ENCODE assay signal across 34 cellular contexts in the genomic region with DNA sequence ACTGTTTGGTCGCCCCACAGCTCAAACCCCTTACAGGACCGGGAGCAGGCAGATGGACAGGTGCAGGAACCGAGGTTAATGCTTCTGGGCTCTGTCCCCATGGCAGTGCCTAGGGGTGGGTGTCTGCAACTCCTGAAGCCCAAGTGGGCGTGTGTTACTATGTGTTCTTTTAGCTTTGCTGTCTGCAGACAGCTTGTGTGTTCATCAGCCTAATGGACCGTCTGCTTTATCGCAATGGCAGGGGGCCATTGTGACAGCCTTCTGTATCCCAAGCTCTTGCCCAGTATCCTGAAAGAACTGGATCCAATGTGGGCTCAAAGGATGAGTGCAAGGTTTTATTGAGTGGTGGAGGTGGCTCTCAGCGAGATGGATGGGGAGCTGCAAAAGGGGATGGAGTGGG.
"Had no signal": no experiment of that assay in that cellular context is flagged by ENCODE, and none has a peak within 500 bp of the region (broad histone marks: within the 10 kb centered on the region; RNA-seq: fewer than 3 reads in every experiment).

No MANE protein-coding gene starts in this region.

- H3K4me3 Mint-ChIP-seq: activated B cell treated with CpG ODN at 0.5 μM for 24 hours; activated CD4-positive, alpha-beta memory T cell treated with anti-CD3 and anti-CD28 coated beads, Interleukin-2, amount 10 ng/mL, durations not matched to agents 7 days and 5 days; activated CD4-positive, alpha-beta T cell treated with anti-CD3 and anti-CD28 coated beads, Interleukin-2, amount 10 ng/mL, durations not matched to agents 24 days and 14 days; activated CD8-positive, alpha-beta memory T cell treated with anti-CD3 and anti-CD28 coated beads, Interleukin-2, amount 10 ng/mL, durations not matched to agents 7 days and 5 days; activated CD8-positive, alpha-beta T cell treated with anti-CD3 and anti-CD28 coated beads, Interleukin-2, amount 10 ng/mL, durations not matched to agents 7 days and 5 days; activated naive CD4-positive, alpha-beta T cell treated with anti-CD3 and anti-CD28 coated beads, Interleukin-2, amount 10 ng/mL, durations not matched to agents 7 days and 5 days; activated naive CD4-positive, alpha-beta T cell treated with anti-CD3 and anti-CD28 coated beads, Interleukin-2, amount 50 U/mL, for 24 hours; activated naive CD8-positive, alpha-beta T cell; activated naive CD8-positive, alpha-beta T cell treated with anti-CD3 and anti-CD28 coated beads, Interleukin-2, amount 10 ng/mL, durations not matched to agents 7 days and 5 days; activated naive CD8-positive, alpha-beta T cell treated with anti-CD3 and anti-CD28 coated beads, Interleukin-2, amount 50 U/mL, for 24 hours; activated T-cell treated with anti-CD3 and anti-CD28 coated beads, Interleukin-2, amount 50 U/mL, for 24 hours; brain; T-helper 1 cell treated with Interleukin-12 subunit alpha and Interleukin-12 subunit beta and Interleukin-4 antibody, amounts not matched to agents 30 μg/mL and 1 μg/mL, for 36 hours; T-helper 2 cell treated with Interferon-gamma antibody and Interleukin-4, amounts not matched to agents 5 μg/mL and 100 μg/mL, for 36 hours had no signal

- H3K36me3 Mint-ChIP-seq: activated CD8-positive, alpha-beta memory T cell treated with anti-CD3 and anti-CD28 coated beads, Interleukin-2, amount 10 ng/mL, durations not matched to agents 7 days and 5 days; activated naive CD4-positive, alpha-beta T cell treated with anti-CD3 and anti-CD28 coated beads, Interleukin-2, amount 10 ng/mL, durations not matched to agents 7 days and 5 days; activated naive CD4-positive, alpha-beta T cell treated with anti-CD3 and anti-CD28 coated beads, Interleukin-2, amount 50 U/mL, for 24 hours; activated naive CD8-positive, alpha-beta T cell; activated naive CD8-positive, alpha-beta T cell treated with anti-CD3 and anti-CD28 coated beads, Interleukin-2, amount 10 ng/mL, durations not matched to agents 7 days and 5 days; brain had no signal

- H3K27me3 Mint-ChIP-seq: activated B cell treated with CpG ODN at 0.5 μM for 24 hours; activated CD4-positive, alpha-beta memory T cell treated with anti-CD3 and anti-CD28 coated beads, Interleukin-2, amount 10 ng/mL, durations not matched to agents 7 days and 5 days; activated CD4-positive, alpha-beta T cell treated with anti-CD3 and anti-CD28 coated beads, Interleukin-2, amount 10 ng/mL, durations not matched to agents 24 days and 14 days; activated CD8-positive, alpha-beta memory T cell treated with anti-CD3 and anti-CD28 coated beads, Interleukin-2, amount 10 ng/mL, durations not matched to agents 7 days and 5 days; activated naive CD4-positive, alpha-beta T cell treated with anti-CD3 and anti-CD28 coated beads, Interleukin-2, amount 10 ng/mL, durations not matched to agents 7 days and 5 days; activated naive CD4-positive, alpha-beta T cell treated with anti-CD3 and anti-CD28 coated beads, Interleukin-2, amount 50 U/mL, for 24 hours; activated naive CD8-positive, alpha-beta T cell; activated naive CD8-positive, alpha-beta T cell treated with anti-CD3 and anti-CD28 coated beads, Interleukin-2, amount 10 ng/mL, durations not matched to agents 7 days and 5 days; activated naive CD8-positive, alpha-beta T cell treated with anti-CD3 and anti-CD28 coated beads, Interleukin-2, amount 50 U/mL, for 24 hours; activated T-cell treated with anti-CD3 and anti-CD28 coated beads, Interleukin-2, amount 50 U/mL, for 24 hours; brain had no signal

- H3K4me1 Mint-ChIP-seq: activated B cell treated with CpG ODN at 0.5 μM for 24 hours; activated CD4-positive, alpha-beta memory T cell treated with anti-CD3 and anti-CD28 coated beads, Interleukin-2, amount 10 ng/mL, durations not matched to agents 7 days and 5 days; activated CD4-positive, alpha-beta T cell treated with anti-CD3 and anti-CD28 coated beads, Interleukin-2, amount 10 ng/mL, durations not matched to agents 24 days and 14 days; activated CD8-positive, alpha-beta memory T cell treated with anti-CD3 and anti-CD28 coated beads, Interleukin-2, amount 10 ng/mL, durations not matched to agents 7 days and 5 days; activated naive CD4-positive, alpha-beta T cell treated with anti-CD3 and anti-CD28 coated beads, Interleukin-2, amount 10 ng/mL, durations not matched to agents 7 days and 5 days; activated naive CD4-positive, alpha-beta T cell treated with anti-CD3 and anti-CD28 coated beads, Interleukin-2, amount 50 U/mL, for 24 hours; activated naive CD8-positive, alpha-beta T cell treated with anti-CD3 and anti-CD28 coated beads, Interleukin-2, amount 10 ng/mL, durations not matched to agents 7 days and 5 days; activated naive CD8-positive, alpha-beta T cell treated with anti-CD3 and anti-CD28 coated beads, Interleukin-2, amount 50 U/mL, for 24 hours; brain had no signal

- ATAC-seq: activated CD8-positive, alpha-beta memory T cell treated with anti-CD3 and anti-CD28 coated beads, Interleukin-2, amount 10 ng/mL, durations not matched to agents 7 days and 5 days; activated CD8-positive, alpha-beta T cell treated with anti-CD3 and anti-CD28 coated beads, Interleukin-2, amount 10 ng/mL, durations not matched to agents 7 days and 5 days; activated naive CD8-positive, alpha-beta T cell treated with anti-CD3 and anti-CD28 coated beads, Interleukin-2, amount 50 U/mL, for 24 hours had no signal

- H3K4me1 ChIP-seq: ascending aorta, colonic mucosa had no signal

- H3K27ac Mint-ChIP-seq: activated B cell treated with CpG ODN at 0.5 μM for 24 hours; activated CD4-positive, alpha-beta memory T cell treated with anti-CD3 and anti-CD28 coated beads, Interleukin-2, amount 10 ng/mL, durations not matched to agents 7 days and 5 days; activated CD4-positive, alpha-beta T cell treated with anti-CD3 and anti-CD28 coated beads, Interleukin-2, amount 10 ng/mL, durations not matched to agents 24 days and 14 days; activated CD8-positive, alpha-beta memory T cell treated with anti-CD3 and anti-CD28 coated beads, Interleukin-2, amount 10 ng/mL, durations not matched to agents 7 days and 5 days; activated CD8-positive, alpha-beta T cell treated with anti-CD3 and anti-CD28 coated beads, Interleukin-2, amount 10 ng/mL, durations not matched to agents 7 days and 5 days; activated naive CD4-positive, alpha-beta T cell treated with anti-CD3 and anti-CD28 coated beads, Interleukin-2, amount 10 ng/mL, durations not matched to agents 7 days and 5 days; activated naive CD4-positive, alpha-beta T cell treated with anti-CD3 and anti-CD28 coated beads, Interleukin-2, amount 50 U/mL, for 24 hours; activated naive CD8-positive, alpha-beta T cell; activated naive CD8-positive, alpha-beta T cell treated with anti-CD3 and anti-CD28 coated beads, Interleukin-2, amount 10 ng/mL, durations not matched to agents 7 days and 5 days; activated naive CD8-positive, alpha-beta T cell treated with anti-CD3 and anti-CD28 coated beads, Interleukin-2, amount 50 U/mL, for 24 hours; activated T-cell treated with anti-CD3 and anti-CD28 coated beads, Interleukin-2, amount 50 U/mL, for 24 hours; activated T-helper 2 cell treated with anti-CD3 and anti-CD28 coated beads, Interferon-gamma antibody, Interleukin-2, Interleukin-4, amounts not matched to agents 10 μg/mL and 5 μg/mL and 100 μg/mL, durations not matched to agents 14 hours and 24 hours and 36 hours; brain; T-helper 1 cell treated with Interleukin-12 subunit alpha and Interleukin-12 subunit beta and Interleukin-4 antibody, amounts not matched to agents 30 μg/mL and 1 μg/mL, for 36 hours; T-helper 2 cell treated with Interferon-gamma antibody and Interleukin-4, amounts not matched to agents 5 μg/mL and 100 μg/mL, for 36 hours had no signal

- H3K4me3 ChIP-seq: ascending aorta, cardiac muscle cell, colonic mucosa had no signal

- H3K36me3 ChIP-seq: ascending aorta, cardiac muscle cell, colonic mucosa had no signal

- H3K9me3 Mint-ChIP-seq: activated B cell treated with CpG ODN at 0.5 μM for 24 hours; activated CD4-positive, alpha-beta memory T cell treated with anti-CD3 and anti-CD28 coated beads, Interleukin-2, amount 10 ng/mL, durations not matched to agents 7 days and 5 days; activated CD4-positive, alpha-beta T cell treated with anti-CD3 and anti-CD28 coated beads, Interleukin-2, amount 10 ng/mL, durations not matched to agents 24 days and 14 days; activated naive CD4-positive, alpha-beta T cell treated with anti-CD3 and anti-CD28 coated beads, Interleukin-2, amount 10 ng/mL, durations not matched to agents 7 days and 5 days; activated naive CD4-positive, alpha-beta T cell treated with anti-CD3 and anti-CD28 coated beads, Interleukin-2, amount 50 U/mL, for 24 hours; activated naive CD8-positive, alpha-beta T cell treated with anti-CD3 and anti-CD28 coated beads, Interleukin-2, amount 10 ng/mL, durations not matched to agents 7 days and 5 days; activated naive CD8-positive, alpha-beta T cell treated with anti-CD3 and anti-CD28 coated beads, Interleukin-2, amount 50 U/mL, for 24 hours; activated T-cell treated with anti-CD3 and anti-CD28 coated beads, Interleukin-2, amount 50 U/mL, for 24 hours; activated T-helper 2 cell treated with anti-CD3 and anti-CD28 coated beads, Interferon-gamma antibody, Interleukin-2, Interleukin-4, amounts not matched to agents 10 μg/mL and 5 μg/mL and 100 μg/mL, durations not matched to agents 14 hours and 24 hours and 36 hours; T-helper 1 cell treated with Interleukin-12 subunit alpha and Interleukin-12 subunit beta and Interleukin-4 antibody, amounts not matched to agents 30 μg/mL and 1 μg/mL, for 36 hours; T-helper 2 cell treated with Interferon-gamma antibody and Interleukin-4, amounts not matched to agents 5 μg/mL and 100 μg/mL, for 36 hours had no signal

- H3K9me3 ChIP-seq: ascending aorta, colonic mucosa had no signal

- H3K27ac ChIP-seq: ascending aorta, cardiac muscle cell, colonic mucosa, VCaP had no signal

- DNase-seq: activated B cell treated with CpG ODN at 0.5 μM for 24 hours; activated CD4-positive, alpha-beta memory T cell treated with anti-CD3 and anti-CD28 coated beads, Interleukin-2, amount 10 ng/mL, durations not matched to agents 7 days and 5 days; activated CD4-positive, alpha-beta T cell treated with anti-CD3 and anti-CD28 coated beads for 4 hours; activated CD4-positive, alpha-beta T cell treated with anti-CD3 and anti-CD28 coated beads, Interleukin-2, amount 10 ng/mL, durations not matched to agents 24 days and 14 days; activated CD4-positive, alpha-beta T cell treated with anti-CD3 and anti-CD28 coated beads, Interleukin-2, amount 50 U/mL, for 48 hours; activated CD4-positive, CD25-positive, alpha-beta regulatory T cell treated with anti-CD3 and anti-CD28 coated beads, Interleukin-2, amount 50 U/mL, for 72 hours; activated CD8-positive, alpha-beta memory T cell treated with anti-CD3 and anti-CD28 coated beads for 24 hours; activated CD8-positive, alpha-beta memory T cell treated with anti-CD3 and anti-CD28 coated beads, Interleukin-2, amount 10 ng/mL, durations not matched to agents 7 days and 5 days; activated CD8-positive, alpha-beta memory T cell treated with anti-CD3 and anti-CD28 coated beads, Interleukin-2, amount 50 U/mL, for 48 hours; activated CD8-positive, alpha-beta T cell treated with anti-CD3 and anti-CD28 coated beads, Interleukin-2, amount 10 ng/mL, durations not matched to agents 7 days and 5 days; activated effector memory CD4-positive, alpha-beta T cell treated with Interleukin-2 at 50 U/mL for 16 hours; activated gamma-delta T cell; activated naive CD4-positive, alpha-beta T cell treated with anti-CD3 and anti-CD28 coated beads, Interleukin-2, amount 10 ng/mL, durations not matched to agents 7 days and 5 days; activated naive CD4-positive, alpha-beta T cell treated with Interleukin-2 at 50 U/mL for 16 hours; activated naive CD8-positive, alpha-beta T cell treated with anti-CD3 and anti-CD28 coated beads, Interleukin-2, amount 10 ng/mL, durations not matched to agents 7 days and 5 days; activated naive CD8-positive, alpha-beta T cell treated with anti-CD3 and anti-CD28 coated beads, Interleukin-2, amount 50 U/mL, for 24 hours; activated T-cell treated with anti-CD3 and anti-CD28 coated beads, Interleukin-2, amount 50 U/mL, for 24 hours; activated T-cell treated with anti-CD3 and anti-CD28 coated beads, Interleukin-2, amount 50 U/mL, for 48 hours; amygdala; anterior cingulate cortex; central memory CD4-positive, alpha-beta T cell; cerebellar nuclear complex; colonic mucosa; T-helper 2 cell; T-helper 9 cell had no signal

- H3K27me3 ChIP-seq: ascending aorta, cardiac muscle cell, colonic mucosa had no signal
